27 cellular contexts compared by ENCODE assay signal in genomic region chr5:36660397-36661049, GRCh38. TPM values are rescaled to one million over a fixed set of nuclear protein-coding genes. Genes with fewer than 3 reads are reported as not detected.
DNase-seq lines count a peak whose midpoint lies in the region; ATAC-seq, FAIRE-seq and TF ChIP-seq lines count a peak whose summit lies in the region.
"Had no signal": no experiment of that assay in that cellular context is flagged by ENCODE, and none has a peak within 500 bp of the region (broad histone marks: within the 10 kb centered on the region; RNA-seq: fewer than 3 reads in every experiment).

No MANE protein-coding gene starts in this region.

- intact Hi-C loops in IMR-90 (cut with micrococcal nuclease) = no loop called here

- H3K27ac ChIP-seq in IMR-90 (ENCODE audit: insufficient read depth, low read length) (no peak overlapping the region), SJCRH30 (no peak overlapping the region), osteoblast (ENCODE audit: low read depth, low read length) (no peak overlapping the region)
- H3K27ac ChIP-seq: foreskin keratinocyte had no signal

- no peak overlapping the region for H3K9ac ChIP-seq in IMR-90 (ENCODE audit: low read depth, low read length)

- no peaks in the 10 kb centered on the region for H3K79me1 ChIP-seq in IMR-90 (ENCODE audit: low read depth in 1 of 2, low read length in 2 of 2)

- no peaks in the 10 kb centered on the region for H3K27me3 ChIP-seq in IMR-90 (ENCODE audit: control insufficient read depth, insufficient read depth, low read length)
- H3K27me3 ChIP-seq in bronchial epithelial cell (ENCODE audit: control insufficient read depth, insufficient read depth, low read length) = no peaks in the 10 kb centered on the region
- H3K27me3 ChIP-seq in SJCRH30 = no peaks in the 10 kb centered on the region
- no peaks in the 10 kb centered on the region for H3K27me3 ChIP-seq in osteoblast (ENCODE audit: insufficient read depth, low read length)
- H3K27me3 ChIP-seq: foreskin keratinocyte, heart right ventricle had no signal

- no peak overlapping the region for H2BK120ac ChIP-seq in IMR-90 (ENCODE audit: low read depth, low read length)

- CTCF ChIA-PET in IMR-90 (lab: Yijun Ruan, JAX) = no interaction called here

- H4K5ac ChIP-seq in IMR-90 (ENCODE audit: low read depth, low read length) = no peak overlapping the region

- H3K9me1 ChIP-seq in IMR-90 (ENCODE audit: insufficient read depth, low read length) = peaks cover 5% of the 10 kb centered on the region; the same call in 1 of the 2 replicates

- H3K23ac ChIP-seq in IMR-90 (ENCODE audit: low read depth, low read length) = no peak overlapping the region

- dilution Hi-C loops in IMR-90 (cut with HindIII; ENCODE audit: low sequenced_read_pairs, unreplicated experiment) = no loop called here

- no peaks in the 10 kb centered on the region for H3K79me2 ChIP-seq in osteoblast (ENCODE audit: insufficient read depth, low read length)

- H4K8ac ChIP-seq in IMR-90 (ENCODE audit: low read depth in 2 of 2, low read length in 2 of 2) = no peak overlapping the region

- H3K4me3 ChIP-seq in IMR-90 (ENCODE audit: insufficient read depth, low read depth, low read length) (no peak overlapping the region), bronchial epithelial cell (ENCODE audit: low read depth, low read length) (no peak overlapping the region), foreskin fibroblast (ENCODE audit: low read depth in 1 of 2, low read length in 2 of 2) (no peak overlapping the region), SJCRH30 (no peak overlapping the region), osteoblast (ENCODE audit: insufficient read depth, low read length) (no peak overlapping the region)
- H3K4me3 ChIP-seq: heart right ventricle, smooth muscle cell had no signal

- no peak overlapping the region for H2AFZ ChIP-seq in IMR-90 (replicated peaks; ENCODE audit: low read length, poor library complexity)
- no peak overlapping the region for H2AFZ ChIP-seq in osteoblast (ENCODE audit: low read length)

- 80% methylated on average over 1 of the region's 5 CpGs; no CpG with 5 or more reads in 1 of the 2 experiments for WGBS in IMR-90 (ENCODE audit: extremely low coverage in 2 of 2, insufficient read length in 1 of 2), 2 experiments

- no peak for ATAC-seq in IMR-90 (ENCODE audit: low read depth)
- ATAC-seq: esophagus mucosa; foreskin keratinocyte; heart right ventricle; left colon; naive thymus-derived CD4-positive, alpha-beta T cell; PC-3; Right ventricle myocardium inferior had no signal

- no peak overlapping the region for H2BK15ac ChIP-seq in IMR-90 (ENCODE audit: low read depth, low read length)

- TF ChIP-seq RAD21 in IMR-90 (IDR thresholded peaks at IDR 0.05; ENCODE audit: low read length) = no peak

- H2AK9ac ChIP-seq in IMR-90 (replicated peaks; ENCODE audit: low read depth, low read length, poor library complexity) = no peak overlapping the region

- H3K4me2 ChIP-seq in IMR-90 (ENCODE audit: low read depth, low read length) (no peak overlapping the region), osteoblast (ENCODE audit: insufficient read depth, low read length) (no peak overlapping the region)
- H3K4me2 ChIP-seq: smooth muscle cell had no signal

- no peak overlapping the region for H3K56ac ChIP-seq in IMR-90 (ENCODE audit: extremely low read depth, insufficient read depth, low read length)

- no peak overlapping the region for H3K14ac ChIP-seq in IMR-90 (replicated peaks; ENCODE audit: low read depth, low read length)

- no peak for TF ChIP-seq CTCF in IMR-90 (conservative IDR thresholded peaks at IDR 0.05; ENCODE audit: low read depth, low read length)
- TF ChIP-seq CTCF in bronchial epithelial cell (IDR thresholded peaks at IDR 0.05; ENCODE audit: insufficient read depth, low read length, severe bottlenecking) = no peak
- TF ChIP-seq CTCF in foreskin fibroblast (IDR thresholded peaks at IDR 0.05; ENCODE audit: low read depth, low read length) = no peak
- TF ChIP-seq CTCF in osteoblast (IDR thresholded peaks at IDR 0.05; ENCODE audit: extremely low read depth, low read depth, low read length) = no peak

- H3K4me1 ChIP-seq in IMR-90 (ENCODE audit: control insufficient read depth, insufficient read depth, low read length) (peaks cover 5% of the 10 kb centered on the region), SJCRH30 (peaks cover 6% of the 10 kb centered on the region; the same call in 1 of the 2 replicates), osteoblast (ENCODE audit: insufficient read depth, low read length) (peaks cover 23% of the 10 kb centered on the region)

- no peak for TF ChIP-seq POLR2A in IMR-90 (IDR thresholded peaks at IDR 0.05; ENCODE audit: low read depth, low read length)

- H3K36me3 ChIP-seq in IMR-90 (ENCODE audit: control insufficient read depth, insufficient read depth, low read length) = no peaks in the 10 kb centered on the region
- H3K36me3 ChIP-seq in bronchial epithelial cell (ENCODE audit: control insufficient read depth, insufficient read depth, low read length) = no peaks in the 10 kb centered on the region
- H3K36me3 ChIP-seq in SJCRH30 = no peaks in the 10 kb centered on the region
- H3K36me3 ChIP-seq in osteoblast (ENCODE audit: insufficient read depth, low read length) = no peaks in the 10 kb centered on the region

- FAIRE-seq in bronchial epithelial cell (lab: Jason Lieb, UNC) = no peak
- FAIRE-seq: colon had no signal

- H4K20me1 ChIP-seq in IMR-90 (ENCODE audit: insufficient read depth, low read length) (no peaks in the 10 kb centered on the region), osteoblast (ENCODE audit: insufficient read depth, low read length) (no peaks in the 10 kb centered on the region)

- DNase-seq in IMR-90 = no peak
- DNase-seq in bronchial epithelial cell (ENCODE audit: low read depth) = peak; percentile 25
- peak; percentile 45 for DNase-seq in left kidney (ENCODE audit: low read depth, low spot score)
- peak; percentile 75 for DNase-seq in superior temporal gyrus (ENCODE audit: extremely low spot score)
- DNase-seq in foreskin fibroblast = no peak
- DNase-seq in GM03348 (ENCODE audit: low spot score) = no peak
- DNase-seq in SJCRH30 = no peak
- DNase-seq in osteoblast (ENCODE audit: insufficient read length, low spot score, missing footprints) = no peak
- DNase-seq: activated CD4-positive, alpha-beta T cell treated with anti-CD3 and anti-CD28 coated beads for 4 hours; activated gamma-delta T cell; activated T-cell treated with anti-CD3 and anti-CD28 coated beads, Interleukin-2, amount 50 U/mL, for 24 hours; HCEC 1CT; heart right ventricle; left colon; naive thymus-derived CD4-positive, alpha-beta T cell; NCI-H1092; NCI-H187; NCI-H2171; NCI-H524; NK-92 treated with Interleukin-12 subunit alpha and Interleukin-12 subunit beta, amount 100 ng/mL, for 24 hours; PC-3; stimulated activated CD4-positive, alpha-beta T cell treated with anti-CD3 and anti-CD28 coated beads, Interleukin-1b, Interleukin-23, amount 100 ng/mL, for 48 hours had no signal

- POLR2A ChIA-PET in IMR-90 (lab: Charles Lee; ENCODE audit: unreplicated experiment) = no interaction called here

- H2BK5ac ChIP-seq in IMR-90 (ENCODE audit: low read depth, low read length, poor library complexity, severe bottlenecking) = no peak overlapping the region

- no peak overlapping the region for H4K91ac ChIP-seq in IMR-90 (ENCODE audit: insufficient read depth, low read depth, low read length)

- no peak overlapping the region for H3K18ac ChIP-seq in IMR-90 (ENCODE audit: low read depth, low read length)

- no TSS peak for BruUV-seq in IMR-90 (replicated peaks; lab: Mats Ljungman, UMichigan)

- no peak overlapping the region for H2BK20ac ChIP-seq in IMR-90 (ENCODE audit: low read depth, low read length)

- H3K9me3 ChIP-seq in IMR-90 (ENCODE audit: control insufficient read depth, insufficient read depth, low read length) = no peaks in the 10 kb centered on the region
- no peaks in the 10 kb centered on the region for H3K9me3 ChIP-seq in SJCRH30 (replicated peaks)
- H3K9me3 ChIP-seq in osteoblast (ENCODE audit: low read depth, low read length) = no peaks in the 10 kb centered on the region
- H3K9me3 ChIP-seq: heart right ventricle had no signal

- H2AK5ac ChIP-seq in IMR-90 (ENCODE audit: low read depth, low read length) = no peak overlapping the region

- in situ Hi-C loops in IMR-90 (cut with MboI; ENCODE audit: low sequenced_read_pairs) = no loop called here

- no peak overlapping the region for H3K4ac ChIP-seq in IMR-90 (ENCODE audit: low read depth, low read length)

TF ChIP-seq in IMR-90, 13 proteins besides CTCF, POLR2A, EP300 and RAD21:
- TF ChIP-seq MAFK (IDR thresholded peaks at IDR 0.05; ENCODE audit: low read depth, low read length) (peak; percentile 93), RFX5 (IDR thresholded peaks at IDR 0.05; ENCODE audit: low read depth, low read length) (no peak)

RNA-seq across cellular contexts. Expression of gene SLC1A3, which starts 54.1 kb away (rescaled TPM):
- total RNA-seq in IMR-90 (2012; rRNA removed) (0.56 and 1.3 TPM in 2 replicates), bronchial epithelial cell (1.7 and 3.4 TPM in 2 replicates), osteoblast (45.2 and 76.9 TPM in 2 replicates)
- 0.13 and 0.27 TPM in 2 replicates for polyA plus RNA-seq in IMR-90 (2012; rRNA removed)
- polyA plus RNA-seq in IMR-90 (2012; cell fraction: cytosol; rRNA removed) = 0.01 and 0.16 TPM in 2 replicates
- polyA plus RNA-seq in IMR-90 (2012; cell fraction: nucleus; rRNA removed; ENCODE audit: low replicate concordance) = 1.4 and 1.9 TPM in 2 replicates
- total RNA-seq in SJCRH30 (2014; rRNA removed; shearing (Covaris generic)) = 1.4 and 2.1 TPM in 2 replicates
- polyA plus RNA-seq: naive thymus-derived CD4-positive, alpha-beta T cell had no signal

Comparison
In these comparisons a context has a peak if more than half of its experiments do, and no peak if none do; other contexts are left out.
1. DNase-seq: peak in bronchial epithelial cell (single experiment), left kidney (single experiment) and superior temporal gyrus (single experiment); none in IMR-90 (single experiment), foreskin fibroblast (0 of 2), GM03348 (single experiment), SJCRH30 (0 of 2) and osteoblast (single experiment).
2. RNA of gene SLC1A3, which starts 54.1 kb away (total RNA-seq): 45.2 to 76.9 TPM in osteoblast; 1.7 to 3.4 TPM in bronchial epithelial cell, 1.4 to 2.1 TPM in SJCRH30 and 0.56 to 1.3 TPM in IMR-90; every median in the first group is over 10 times any median in the second.